Comparison of ENCODE assay signal across 27 cellular contexts in genomic region chr18:66729459-66730239, GRCh38.
A peak's percentile ranks its signal among the peaks of the same experiment; 100 is the strongest.
DNase-seq lines count a peak whose midpoint lies in the region; ATAC-seq and TF ChIP-seq lines count a peak whose summit lies in the region.
"Had no signal": no experiment of that assay in that cellular context is flagged by ENCODE, and none has a peak within 500 bp of the region (broad histone marks: within the 10 kb centered on the region; RNA-seq: fewer than 3 reads in every experiment).

No MANE protein-coding gene starts in this region.

- intact Hi-C loops in Right ventricle myocardium inferior (cut with DNase I): loop anchor here (5.0 to 10.0 kb wide), 2 partner anchors 47 to 125 kb away; partner anchors contain the start of gene CDH19
- intact Hi-C loops in cardiac septum (cut with DNase I): loop anchor here (10.0 kb wide), 1 partner anchor 125 kb away; the partner anchor contains the start of gene CDH19
- intact Hi-C loops in Right ventricle myocardium superior (cut with DNase I): no loop called here
- intact Hi-C loops in testis (cut with DNase I; ENCODE audit: low total_unique reads): no loop called here

- no peak overlapping the region for H3K27ac Mint-ChIP-seq in type B pancreatic cell
- H3K27ac Mint-ChIP-seq: activated T-helper 2 cell treated with anti-CD3 and anti-CD28 coated beads, Interferon-gamma antibody, Interleukin-2, Interleukin-4, amounts not matched to agents 10 μg/mL and 5 μg/mL and 100 μg/mL, durations not matched to agents 14 hours and 24 hours and 36 hours; stimulated activated memory B cell treated with anti-CD40 and anti-IgM and Interleukin-4, amounts not matched to agents 10 μg/mL and 1 μg/mL and 100 μg/mL, for 72 hours; T-cell had no signal

- no peaks in the 10 kb centered on the region for H3K36me3 Mint-ChIP-seq in type B pancreatic cell
- H3K36me3 Mint-ChIP-seq: CD14-positive monocyte; stimulated activated memory B cell treated with anti-CD40 and anti-IgM and Interleukin-4, amounts not matched to agents 10 μg/mL and 1 μg/mL and 100 μg/mL, for 72 hours; T-cell had no signal

- no peak overlapping the region for H3K4me3 ChIP-seq in testis
- H3K4me3 ChIP-seq: lung, SJSA1 had no signal

- peaks cover 19% of the 10 kb centered on the region for H3K4me1 ChIP-seq in testis
- H3K4me1 ChIP-seq: SJSA1 had no signal

- 43 to 44% methylated on average over 2 of the region's 2 CpGs for WGBS in testis, 2 donors

- H3K4me1 Mint-ChIP-seq in type B pancreatic cell (ENCODE audit: unreplicated experiment): no peaks in the 10 kb centered on the region
- H3K4me1 Mint-ChIP-seq: stimulated activated memory B cell treated with anti-CD40 and anti-IgM and Interleukin-4, amounts not matched to agents 10 μg/mL and 1 μg/mL and 100 μg/mL, for 72 hours; T-cell had no signal

- no peak for TF ChIP-seq CTCF in testis (IDR thresholded peaks at IDR 0.05)
- TF ChIP-seq CTCF in type B pancreatic cell (conservative IDR thresholded peaks at IDR 0.05): no peak

- H3K27me3 Mint-ChIP-seq in type B pancreatic cell: no peaks in the 10 kb centered on the region
- H3K27me3 Mint-ChIP-seq: stimulated activated memory B cell treated with anti-CD40 and anti-IgM and Interleukin-4, amounts not matched to agents 10 μg/mL and 1 μg/mL and 100 μg/mL, for 72 hours; T-cell had no signal

- no peaks in the 10 kb centered on the region for H3K27me3 ChIP-seq in testis
- H3K27me3 ChIP-seq: SJSA1 had no signal

- no peaks in the 10 kb centered on the region for H3K9me3 ChIP-seq in testis

- peak; percentile 91 for ATAC-seq in Right ventricle myocardium inferior
- ATAC-seq in Right ventricle myocardium superior (ENCODE audit: poor library complexity): peak; percentile 90
- ATAC-seq in GM21737 (IDR thresholded peaks at IDR 0.05; ENCODE audit: unreplicated experiment): no peak
- ATAC-seq: stimulated activated memory B cell treated with anti-CD40 and anti-IgM and Interleukin-4, amounts not matched to agents 10 μg/mL and 1 μg/mL and 100 μg/mL, for 72 hours; T-cell had no signal

- H3K9me3 Mint-ChIP-seq in type B pancreatic cell: no peaks in the 10 kb centered on the region
- H3K9me3 Mint-ChIP-seq: stimulated activated memory B cell treated with anti-CD40 and anti-IgM and Interleukin-4, amounts not matched to agents 10 μg/mL and 1 μg/mL and 100 μg/mL, for 72 hours had no signal

- no peak for DNase-seq in Right ventricle myocardium inferior (ENCODE audit: missing footprints)
- DNase-seq in cardiac septum (ENCODE audit: low spot score): no peak
- DNase-seq in Right ventricle myocardium superior: no peak
- peak; percentile 32 for DNase-seq in midbrain (lab: John Stamatoyannopoulos, UW)
- DNase-seq in testis: peak; percentile 32
- DNase-seq in LoVo (ENCODE audit: low spot score): no peak
- no peak for DNase-seq in type B pancreatic cell (ENCODE audit: extremely low spot score, unreplicated experiment)
- DNase-seq: 8988T; activated CD4-positive, alpha-beta T cell treated with anti-CD3 and anti-CD28 coated beads for 48 hours; activated naive CD4-positive, alpha-beta T cell treated with anti-CD3 and anti-CD28 coated beads, Interleukin-2, amount 50 U/mL, for 16 hours; amniotic stem cell; DMS79 treated with DMSO at 0.1 percent for 48 hours; effector CD8-positive, alpha-beta T cell; GF-D8; kidney; NCI-H1105; NCI-H187 treated with DMSO at 0.1 percent for 48 hours; NCI-H2171 treated with DMSO at 0.1 percent for 48 hours; NCI-H510A; stimulated activated CD4-positive, alpha-beta T cell treated with anti-CD3 and anti-CD28 coated beads, Interleukin-15, amount 100 ng/mL, for 24 hours; T-cell had no signal

- no peaks in the 10 kb centered on the region for H3K36me3 ChIP-seq in testis (ENCODE audit: low read depth, missing control alignments)
- H3K36me3 ChIP-seq: SJSA1 had no signal

- peak overlapping the region; percentile 53 to 72 for H3K27ac ChIP-seq in testis
- H3K27ac ChIP-seq: SJSA1 had no signal

- no peak for TF ChIP-seq POLR2A in testis (IDR thresholded peaks at IDR 0.05)

- H3K4me3 Mint-ChIP-seq in type B pancreatic cell: no peak overlapping the region
- H3K4me3 Mint-ChIP-seq: CD14-positive monocyte; stimulated activated memory B cell treated with anti-CD40 and anti-IgM and Interleukin-4, amounts not matched to agents 10 μg/mL and 1 μg/mL and 100 μg/mL, for 72 hours; T-cell had no signal

Comparison
In these comparisons a context has a peak if more than half of its experiments do, and no peak if none do; other contexts are left out.
1. intact Hi-C loops: an anchor here in Right ventricle myocardium inferior (5.0 to 10.0 kb wide) and cardiac septum (10.0 kb wide); none called in Right ventricle myocardium superior and testis.
2. DNase-seq: peak in midbrain (single experiment) and testis (single experiment); none in Right ventricle myocardium inferior (single experiment), cardiac septum (single experiment), Right ventricle myocardium superior (single experiment), LoVo (single experiment) and type B pancreatic cell (single experiment).